Comparison of ENCODE assay signal across 5 cellular contexts in genomic region chr5:120955795-120956194, GRCh38.
"Had no signal": no experiment of that assay in that cellular context is flagged by ENCODE, and none has a peak within 500 bp of the region (broad histone marks: within the 10 kb centered on the region; RNA-seq: fewer than 3 reads in every experiment).

No MANE protein-coding gene starts in this region.

- DNase-seq: IMR-90, KBM-7, KG1 had no signal

- ATAC-seq: HepG2, K562 had no signal
